In genomic region chr21:42447732-42448131, GRCh38 we compare ENCODE assay signal across 1 cellular context.
TF ChIP-seq lines count a peak whose summit lies in the region.

No MANE protein-coding gene starts in this region.

TF ChIP-seq in H1, 55 proteins besides CTCF, POLR2A, EP300 and RAD21:
- no peak for TF ChIP-seq JUN (IDR thresholded peaks at IDR 0.05; ENCODE audit: low read depth, low read length)
- TF ChIP-seq MAFK (IDR thresholded peaks at IDR 0.05; ENCODE audit: low read depth, low read length), result no peak
- TF ChIP-seq ZNF274 (IDR thresholded peaks at IDR 0.05; ENCODE audit: borderline replicate concordance, extremely low read depth, low read length), result no peak
- no peak for TF ChIP-seq PHF8 (conservative IDR thresholded peaks at IDR 0.05; ENCODE audit: low read depth, low read length)
- TF ChIP-seq CHD1 (IDR thresholded peaks at IDR 0.05; ENCODE audit: low read depth, low read length), result no peak
- no peak for TF ChIP-seq E2F6 (IDR thresholded peaks at IDR 0.05)
- no peak for TF ChIP-seq CREB1 (IDR thresholded peaks at IDR 0.05)
- no peak for TF ChIP-seq RFX5 (IDR thresholded peaks at IDR 0.05; ENCODE audit: borderline replicate concordance, low read depth, low read length)
- TF ChIP-seq RNF2 (IDR thresholded peaks at IDR 0.05; ENCODE audit: borderline replicate concordance, low read depth, low read length, missing control alignments, poor library complexity, severe bottlenecking), result no peak
- TF ChIP-seq BCL11A (IDR thresholded peaks at IDR 0.05; ENCODE audit: low read depth in 2 of 2, low read length in 2 of 2), result no peak
- TF ChIP-seq BACH1 (IDR thresholded peaks at IDR 0.05; ENCODE audit: low read length), result no peak
- no peak for TF ChIP-seq CEBPB (IDR thresholded peaks at IDR 0.05; ENCODE audit: low read depth, low read length)
- TF ChIP-seq NRF1 (IDR thresholded peaks at IDR 0.05; ENCODE audit: low read depth, low read length), result no peak
- TF ChIP-seq HDAC6 (IDR thresholded peaks at IDR 0.05; ENCODE audit: low read depth, low read length), result no peak
- no peak for TF ChIP-seq SIX5 (IDR thresholded peaks at IDR 0.05; ENCODE audit: low read depth, low read length)
- no peak for TF ChIP-seq ASH2L (IDR thresholded peaks at IDR 0.05; ENCODE audit: low read length)
- TF ChIP-seq KDM1A (IDR thresholded peaks at IDR 0.05; ENCODE audit: borderline replicate concordance, low read length), result no peak
- TF ChIP-seq TAF1 (IDR thresholded peaks at IDR 0.05; ENCODE audit: low read depth, low read length), result no peak
